In the genomic region with DNA sequence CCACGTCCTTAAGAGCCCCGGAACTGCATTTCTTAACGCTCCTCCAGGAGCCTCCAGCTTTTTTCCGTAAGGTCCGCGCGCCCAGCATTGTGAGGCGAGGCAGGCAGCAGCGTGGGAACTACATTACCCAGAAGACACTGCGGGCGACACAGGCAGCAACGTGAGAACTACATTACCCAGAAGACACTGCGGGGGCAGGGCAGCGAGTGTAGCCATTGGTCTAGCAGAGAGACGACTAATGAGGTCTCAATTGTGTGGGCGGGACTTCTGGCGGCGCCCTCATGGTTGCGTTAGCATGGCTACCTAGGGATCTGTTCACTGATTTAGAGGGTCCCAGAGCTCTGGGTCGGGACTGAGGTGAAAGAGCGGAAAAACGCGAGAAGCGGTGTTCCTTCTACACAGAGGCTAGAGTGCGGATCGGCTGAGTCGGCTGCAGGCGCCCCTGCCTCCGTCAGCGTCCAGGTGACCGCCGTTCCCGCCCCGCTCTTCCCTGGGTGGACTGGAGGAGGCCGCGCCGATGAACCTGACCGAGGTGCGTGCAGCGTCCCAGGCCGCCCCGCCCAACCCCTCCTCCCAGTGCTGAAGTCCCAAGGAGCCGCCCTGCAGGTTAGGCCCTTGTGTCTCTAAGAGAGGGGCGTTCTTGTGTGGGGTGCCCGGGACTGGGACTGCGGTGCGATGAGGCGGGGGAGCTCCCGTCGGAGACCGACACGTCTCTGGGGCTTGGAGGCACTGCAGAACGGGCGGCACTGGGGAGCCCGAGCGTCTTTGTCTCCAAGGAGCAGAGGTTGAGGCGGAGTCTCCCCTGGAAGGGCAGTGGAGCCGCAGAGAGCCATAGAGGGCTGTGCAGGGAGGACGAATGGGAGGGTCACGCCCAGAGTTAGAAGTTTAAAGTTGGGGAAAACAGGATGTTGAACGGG, we compare ENCODE assay signal across 8 cellular contexts. TPM values are rescaled to one million over a fixed set of nuclear protein-coding genes. Genes with fewer than 3 reads are reported as not detected.
DNase-seq lines count a peak whose midpoint lies in the region; ATAC-seq and TF ChIP-seq lines count a peak whose summit lies in the region.

A gene (plus strand): TSS at position 264 of the 917 bp plus-strand sequence. CDS start 254 bp downstream, at position 518.

- H3K27me3 Mint-ChIP-seq in WTC11 (ENCODE audit: low read depth) (no peaks in the 10 kb centered on the region), immature natural killer cell (ENCODE audit: low read depth in 3 of 3) (peaks cover 4 to 7% (median 5%) of the 10 kb centered on the region in 3 donors)

- no peaks in the 10 kb centered on the region for H3K9me3 Mint-ChIP-seq in WTC11
- H3K9me3 Mint-ChIP-seq in immature natural killer cell, result peaks cover 0 to 8% (median 2%) of the 10 kb centered on the region in 6 donors

- H3F3A ChIP-seq in smooth muscle cell (ENCODE audit: low read depth), result no peaks in the 10 kb centered on the region

- H3K4me2 ChIP-seq in smooth muscle cell, result peak within 1 kb of the TSS; percentile 85

- H3K4me1 ChIP-seq in smooth muscle cell (ENCODE audit: low read depth), result peaks cover 8% of the 10 kb centered on the region

- H2AFZ ChIP-seq in smooth muscle cell (ENCODE audit: low read depth), result peak within 1 kb of the TSS; percentile 79

- H3K27me3 ChIP-seq in smooth muscle cell (ENCODE audit: low read depth), result no peaks in the 10 kb centered on the region

- POLR2A ChIA-PET in WTC11 (lab: Charles Lee), result interaction anchor here (0.5 to 1.3 kb wide), 8 partner anchors 9 to 334 kb away, joined by 3 to 6 read pairs (median 3); a partner anchor contains a TSS

- H3K27ac ChIP-seq in smooth muscle cell (ENCODE audit: low read depth), result peak within 1 kb of the TSS; percentile 70

- ATAC-seq in GM19025 (IDR thresholded peaks at IDR 0.05; ENCODE audit: low read depth, unreplicated experiment), result peak; percentile 96
- ATAC-seq in HG03280 (IDR thresholded peaks at IDR 0.05; ENCODE audit: unreplicated experiment), result peak; percentile 96
- peak; percentile 91 for ATAC-seq in WTC11

- TF ChIP-seq CTCF in AG09309 (IDR thresholded peaks at IDR 0.05; ENCODE audit: control insufficient read depth, insufficient read depth, low read depth, low read length, missing control alignments) (no peak), WTC11 (IDR thresholded peaks at IDR 0.05) (no peak), cardiac fibroblast (IDR thresholded peaks at IDR 0.05; ENCODE audit: low read depth, low read length) (no peak), smooth muscle cell (IDR thresholded peaks at IDR 0.05; ENCODE audit: borderline replicate concordance, insufficient read depth, poor library complexity, severe bottlenecking) (no peak)

- H3K36me3 Mint-ChIP-seq in WTC11 (peaks cover 3% of the 10 kb centered on the region; the same call in 1 of the 2 replicates), immature natural killer cell (peaks cover 21 to 24% (median 22%) of the 10 kb centered on the region in 3 donors)

- peak within 1 kb of the TSS; percentile 93 for H3K4me3 ChIP-seq in AG09309 (ENCODE audit: control insufficient read depth, low read depth, low read length)
- H3K4me3 ChIP-seq in cardiac fibroblast (replicated peaks in 1 of 2; ENCODE audit: low read depth in 2 of 2, low read length in 2 of 2), result peak within 1 kb of the TSS; percentile 63 to 93
- peak within 1 kb of the TSS; percentile 64 for H3K4me3 ChIP-seq in smooth muscle cell

- H3K27ac Mint-ChIP-seq in WTC11, result peak within 1 kb of the TSS; percentile 97
- peak within 1 kb of the TSS; percentile 85 to 97 (median 94) for H3K27ac Mint-ChIP-seq in immature natural killer cell

- no peaks in the 10 kb centered on the region for H3K36me3 ChIP-seq in smooth muscle cell (ENCODE audit: low read depth)

- peaks cover 6% of the 10 kb centered on the region for H4K20me1 ChIP-seq in smooth muscle cell (ENCODE audit: low read depth)

- peak within 1 kb of the TSS; percentile 87 for H3K4me3 Mint-ChIP-seq in WTC11
- H3K4me3 Mint-ChIP-seq in immature natural killer cell, result peak within 1 kb of the TSS; percentile 93 to 100 (median 97)

- DNase-seq in AG09309 (ENCODE audit: low read depth) (peak; percentile 91), NCI-H345 (lab: John Stamatoyannopoulos, UW) (peak; percentile 95), WTC11 (ENCODE audit: low spot score) (peak; percentile 99), cardiac fibroblast (ENCODE audit: low read depth in 2 of 2) (peak; percentile 98 to 99), immature natural killer cell (peak; percentile 96 to 99 (median 96)), smooth muscle cell (lab: John Stamatoyannopoulos, UW; ENCODE audit: unreplicated experiment) (peak; percentile 76)

- H3K4me1 Mint-ChIP-seq in WTC11 (peaks cover 18% of the 10 kb centered on the region), immature natural killer cell (peaks cover 23 to 32% of the 10 kb centered on the region in 2 donors)

- peak within 1 kb of the TSS; percentile 74 for H3K9ac ChIP-seq in smooth muscle cell (ENCODE audit: low read depth)

- H3K9me3 ChIP-seq in smooth muscle cell (replicated peaks; ENCODE audit: low read depth), result no peaks in the 10 kb centered on the region

- H3K79me2 ChIP-seq in smooth muscle cell (ENCODE audit: low read depth), result peaks cover 49% of the 10 kb centered on the region

- under 1% methylated on average over 53 of the region's 61 CpGs for WGBS in smooth muscle cell (ENCODE audit: low lambda C conversion rate)

- CTCF ChIA-PET in WTC11 (lab: Charles Lee), result interaction anchor here (0.6 to 1.8 kb wide), 5 partner anchors 29 to 274 kb away, joined by 3 to 11 read pairs (median 4); a partner anchor contains a TSS

TF ChIP-seq in WTC11, 78 proteins besides CTCF, POLR2A, EP300 and RAD21 (continues in another document):
- TF ChIP-seq ZNF317 (CRISPR knock-in tag; IDR thresholded peaks at IDR 0.05; ENCODE audit: borderline replicate concordance, low read depth), result no peak
- no peak for TF ChIP-seq ETV6 (CRISPR knock-in tag; IDR thresholded peaks at IDR 0.05)
- no peak for TF ChIP-seq TEAD4 (CRISPR knock-in tag; IDR thresholded peaks at IDR 0.05)
- peak; percentile 95 for TF ChIP-seq SP1 (CRISPR knock-in tag; conservative IDR thresholded peaks at IDR 0.05)
- peak; percentile 68 for TF ChIP-seq NFYB (CRISPR knock-in tag; conservative IDR thresholded peaks at IDR 0.05; ENCODE audit: low read depth)
- TF ChIP-seq, protein P1, sequence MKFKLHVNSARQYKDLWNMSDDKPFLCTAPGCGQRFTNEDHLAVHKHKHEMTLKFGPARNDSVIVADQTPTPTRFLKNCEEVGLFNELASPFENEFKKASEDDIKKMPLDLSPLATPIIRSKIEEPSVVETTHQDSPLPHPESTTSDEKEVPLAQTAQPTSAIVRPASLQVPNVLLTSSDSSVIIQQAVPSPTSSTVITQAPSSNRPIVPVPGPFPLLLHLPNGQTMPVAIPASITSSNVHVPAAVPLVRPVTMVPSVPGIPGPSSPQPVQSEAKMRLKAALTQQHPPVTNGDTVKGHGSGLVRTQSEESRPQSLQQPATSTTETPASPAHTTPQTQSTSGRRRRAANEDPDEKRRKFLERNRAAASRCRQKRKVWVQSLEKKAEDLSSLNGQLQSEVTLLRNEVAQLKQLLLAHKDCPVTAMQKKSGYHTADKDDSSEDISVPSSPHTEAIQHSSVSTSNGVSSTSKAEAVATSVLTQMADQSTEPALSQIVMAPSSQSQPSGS (CRISPR knock-in tag; IDR thresholded peaks at IDR 0.05; ENCODE audit: borderline replicate concordance, low read depth), result no peak
- TF ChIP-seq HMGA2 (CRISPR knock-in tag; IDR thresholded peaks at IDR 0.05), result no peak
- TF ChIP-seq IRF2 (CRISPR knock-in tag; IDR thresholded peaks at IDR 0.05; ENCODE audit: borderline replicate concordance, low read depth), result no peak
- TF ChIP-seq ZNF416 (CRISPR knock-in tag; IDR thresholded peaks at IDR 0.05), result peak; percentile 54; the same call in 1 of the 2 replicates
- TF ChIP-seq ZNF263 (CRISPR knock-in tag; IDR thresholded peaks at IDR 0.05; ENCODE audit: low read depth), result no peak
- no peak for TF ChIP-seq ESRRA (CRISPR knock-in tag; IDR thresholded peaks at IDR 0.05; ENCODE audit: borderline replicate concordance)
- TF ChIP-seq SMAD3 (CRISPR knock-in tag; IDR thresholded peaks at IDR 0.05; ENCODE audit: borderline replicate concordance), result peak; percentile 33; the same call in 1 of the 2 replicates
- TF ChIP-seq, protein P2, sequence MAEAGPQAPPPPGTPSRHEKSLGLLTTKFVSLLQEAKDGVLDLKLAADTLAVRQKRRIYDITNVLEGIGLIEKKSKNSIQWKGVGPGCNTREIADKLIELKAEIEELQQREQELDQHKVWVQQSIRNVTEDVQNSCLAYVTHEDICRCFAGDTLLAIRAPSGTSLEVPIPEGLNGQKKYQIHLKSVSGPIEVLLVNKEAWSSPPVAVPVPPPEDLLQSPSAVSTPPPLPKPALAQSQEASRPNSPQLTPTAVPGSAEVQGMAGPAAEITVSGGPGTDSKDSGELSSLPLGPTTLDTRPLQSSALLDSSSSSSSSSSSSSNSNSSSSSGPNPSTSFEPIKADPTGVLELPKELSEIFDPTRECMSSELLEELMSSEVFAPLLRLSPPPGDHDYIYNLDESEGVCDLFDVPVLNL (CRISPR knock-in tag; IDR thresholded peaks at IDR 0.05; ENCODE audit: borderline replicate concordance, low read depth), result no peak
- TF ChIP-seq GRHL2 (CRISPR knock-in tag; IDR thresholded peaks at IDR 0.05; ENCODE audit: insufficient replicate concordance, severe bottlenecking), result no peak
- no peak for TF ChIP-seq ATF1 (CRISPR knock-in tag; IDR thresholded peaks at IDR 0.05)
- TF ChIP-seq, protein P3, sequence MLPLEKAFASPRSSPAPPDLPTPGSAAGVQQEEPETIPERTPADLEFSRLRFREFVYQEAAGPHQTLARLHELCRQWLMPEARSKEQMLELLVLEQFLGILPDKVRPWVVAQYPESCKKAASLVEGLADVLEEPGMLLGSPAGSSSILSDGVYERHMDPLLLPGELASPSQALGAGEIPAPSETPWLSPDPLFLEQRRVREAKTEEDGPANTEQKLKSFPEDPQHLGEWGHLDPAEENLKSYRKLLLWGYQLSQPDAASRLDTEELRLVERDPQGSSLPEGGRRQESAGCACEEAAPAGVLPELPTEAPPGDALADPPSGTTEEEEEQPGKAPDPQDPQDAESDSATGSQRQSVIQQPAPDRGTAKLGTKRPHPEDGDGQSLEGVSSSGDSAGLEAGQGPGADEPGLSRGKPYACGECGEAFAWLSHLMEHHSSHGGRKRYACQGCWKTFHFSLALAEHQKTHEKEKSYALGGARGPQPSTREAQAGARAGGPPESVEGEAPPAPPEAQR (CRISPR knock-in tag; IDR thresholded peaks at IDR 0.05), result no peak
- TF ChIP-seq CREB1 (CRISPR knock-in tag; IDR thresholded peaks at IDR 0.05), result no peak
- TF ChIP-seq, protein P4, sequence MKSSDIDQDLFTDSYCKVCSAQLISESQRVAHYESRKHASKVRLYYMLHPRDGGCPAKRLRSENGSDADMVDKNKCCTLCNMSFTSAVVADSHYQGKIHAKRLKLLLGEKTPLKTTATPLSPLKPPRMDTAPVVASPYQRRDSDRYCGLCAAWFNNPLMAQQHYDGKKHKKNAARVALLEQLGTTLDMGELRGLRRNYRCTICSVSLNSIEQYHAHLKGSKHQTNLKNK (CRISPR knock-in tag; IDR thresholded peaks at IDR 0.05), result no peak

RNA-seq across cellular contexts. Expression of the gene that starts here (rescaled TPM):
- total RNA-seq in WTC11 (2021), result 32.3 to 34.7 TPM (median 34.6 TPM) in 3 replicates
- polyA plus RNA-seq in immature natural killer cell, result 10 to 100 TPM in 2 of 3 donors, 1 to 10 TPM in 1; 4.1 to 41.0 (median 27.0) TPM
- total RNA-seq in smooth muscle cell, result 4.0 and 9.4 TPM in 2 replicates
- polyA plus RNA-seq in smooth muscle cell, result 1.6 and 3.1 TPM in 2 replicates

Comparison
In these comparisons a context has a peak if more than half of its experiments do, and no peak if none do; other contexts are left out.
1. Peak in every context shown above with its lines: DNase-seq, ATAC-seq, H3K4me3 ChIP-seq and H3K27ac ChIP-seq.